ENCODE assay signal across 9 cellular contexts in genomic region chr19:3398114-3398899, GRCh38. TPM values are rescaled to one million over a fixed set of nuclear protein-coding genes. Genes with fewer than 3 reads are reported as not detected.
DNase-seq lines count a peak whose midpoint lies in the region; ATAC-seq, FAIRE-seq and TF ChIP-seq lines count a peak whose summit lies in the region.
"Had no signal": no experiment of that assay in that cellular context is flagged by ENCODE, and none has a peak within 500 bp of the region (broad histone marks: within the 10 kb centered on the region; RNA-seq: fewer than 3 reads in every experiment).

No MANE protein-coding gene starts in this region.

- peaks cover 6% of the 10 kb centered on the region for H3K36me3 ChIP-seq in bronchial epithelial cell (ENCODE audit: control insufficient read depth, insufficient read depth, low read length)

- peak overlapping the region; percentile 3 for H3K4me3 ChIP-seq in bronchial epithelial cell (ENCODE audit: low read depth, low read length)

- no peaks in the 10 kb centered on the region for H3K27me3 ChIP-seq in bronchial epithelial cell (ENCODE audit: control insufficient read depth, insufficient read depth, low read length)

- peak; percentile 27 for ATAC-seq in omental fat pad (ENCODE audit: low FRiP score)
- ATAC-seq in GM18498 (IDR thresholded peaks at IDR 0.05; ENCODE audit: unreplicated experiment) = no peak
- no peak for ATAC-seq in GM18505 (IDR thresholded peaks at IDR 0.05; ENCODE audit: unreplicated experiment)

- TF ChIP-seq CTCF in bronchial epithelial cell (IDR thresholded peaks at IDR 0.05; ENCODE audit: insufficient read depth, low read length, severe bottlenecking) (no peak), omental fat pad (IDR thresholded peaks at IDR 0.05) (no peak)

- peak; percentile 44 for DNase-seq in bronchial epithelial cell (ENCODE audit: low read depth)
- peak in 50 of 51 donors; percentile 17 to 93 (median 76) for DNase-seq in hypothalamus (lab: John Stamatoyannopoulos, UW)
- DNase-seq in omental fat pad (ENCODE audit: low spot score) = no peak
- no peak for DNase-seq in DMS 273 (lab: John Stamatoyannopoulos, UW; ENCODE audit: unreplicated experiment)
- DNase-seq in germinal center (ENCODE audit: low spot score) = no peak
- DNase-seq: GOT3, NCI-H526 had no signal

- no peak for TF ChIP-seq POLR2A in GM18505 (IDR thresholded peaks at IDR 0.05; ENCODE audit: borderline replicate concordance, extremely low read depth, insufficient read depth, insufficient read length)

- no peak for FAIRE-seq in bronchial epithelial cell (lab: Jason Lieb, UNC)

RNA-seq across cellular contexts. Expression of gene NFIC, which starts 31.9 kb away (rescaled TPM):
- 17.6 and 22.0 TPM in 2 replicates for total RNA-seq in bronchial epithelial cell
- total RNA-seq in omental fat pad = 10 to 100 TPM; 55.7 to 84.5 (median 65.5) TPM

Comparison
In these comparisons a context has a peak if more than half of its experiments do, and no peak if none do; other contexts are left out.
1. DNase-seq: peak in bronchial epithelial cell (single experiment) and hypothalamus (50 of 51); none in omental fat pad (single experiment), DMS 273 (single experiment) and germinal center (single experiment).